Comparison of ENCODE assay signal across 28 cellular contexts in genomic region chr6:167734662-167735497, GRCh38.
DNase-seq lines count a peak whose midpoint lies in the region; ATAC-seq, FAIRE-seq and TF ChIP-seq lines count a peak whose summit lies in the region.
"Had no signal": no experiment of that assay in that cellular context is flagged by ENCODE, and none has a peak within 500 bp of the region (broad histone marks: within the 10 kb centered on the region; RNA-seq: fewer than 3 reads in every experiment).

No MANE protein-coding gene starts in this region.

- H3K9me3 ChIP-seq in K562 (replicated peaks; ENCODE audit: control insufficient read depth, insufficient read depth, low read depth, low read length), result no peaks in the 10 kb centered on the region
- H3K9me3 ChIP-seq in lower lobe of right lung, result no peaks in the 10 kb centered on the region
- H3K9me3 ChIP-seq: colonic mucosa had no signal

- H3K4me2 ChIP-seq in K562 (ENCODE audit: insufficient read depth, low read length), result no peak overlapping the region

- no peak overlapping the region for H3K27ac Mint-ChIP-seq in type B pancreatic cell
- H3K27ac Mint-ChIP-seq in stimulated activated effector memory CD8-positive, alpha-beta T cell treated with anti-CD3 and anti-CD28 coated beads, Interleukin-12 subunit alpha, Interleukin-12 subunit beta, amount 100 ng/mL, for 72 hours, result no peak overlapping the region
- H3K27ac Mint-ChIP-seq: activated B cell treated with CpG ODN at 0.5 μM for 24 hours; activated CD4-positive, alpha-beta memory T cell treated with anti-CD3 and anti-CD28 coated beads for 36 hours; activated T-helper 17 cell treated with anti-CD3 and anti-CD28 coated beads, Interleukin-2, amount 50 U/mL, for 72 hours; CD4-positive, alpha-beta T cell; effector memory CD8-positive, alpha-beta T cell; memory B cell had no signal

- TF ChIP-seq EP300 in K562 (IDR thresholded peaks at IDR 0.05; ENCODE audit: low read length), result no peak

- no peak overlapping the region for H3K4me3 ChIP-seq in K562
- no peak overlapping the region for H3K4me3 ChIP-seq in lower lobe of right lung
- H3K4me3 ChIP-seq: colonic mucosa had no signal

- peaks cover 3% of the 10 kb centered on the region for H3K36me3 Mint-ChIP-seq in type B pancreatic cell
- H3K36me3 Mint-ChIP-seq in stimulated activated effector memory CD8-positive, alpha-beta T cell treated with anti-CD3 and anti-CD28 coated beads, Interleukin-12 subunit alpha, Interleukin-12 subunit beta, amount 100 ng/mL, for 72 hours, result no peaks in the 10 kb centered on the region
- H3K36me3 Mint-ChIP-seq: activated CD4-positive, alpha-beta memory T cell treated with anti-CD3 and anti-CD28 coated beads for 36 hours had no signal

- no peaks in the 10 kb centered on the region for H3K79me2 ChIP-seq in K562 (ENCODE audit: control insufficient read depth, insufficient read depth, low read length)

- no peaks in the 10 kb centered on the region; the same call in 1 of the 2 replicates for H4K20me1 ChIP-seq in K562 (replicated peaks; ENCODE audit: control insufficient read depth, insufficient read depth, low read length)

- in situ Hi-C loops in K562 (cut with MboI), result no loop called here

- no peak for TF ChIP-seq RAD21 in K562 (CRISPR knock-in tag; conservative IDR thresholded peaks at IDR 0.05 in 1 of 2, IDR thresholded peaks at IDR 0.05 in 1 of 2)

- H3K4me1 Mint-ChIP-seq in type B pancreatic cell (ENCODE audit: unreplicated experiment), result peaks cover 12% of the 10 kb centered on the region
- no peaks in the 10 kb centered on the region for H3K4me1 Mint-ChIP-seq in stimulated activated effector memory CD8-positive, alpha-beta T cell treated with anti-CD3 and anti-CD28 coated beads, Interleukin-12 subunit alpha, Interleukin-12 subunit beta, amount 100 ng/mL, for 72 hours
- H3K4me1 Mint-ChIP-seq: activated T-helper 17 cell treated with anti-CD3 and anti-CD28 coated beads, Interleukin-2, amount 50 U/mL, for 72 hours had no signal

- no TSS peak for BruUV-seq in K562 (replicated peaks; lab: Mats Ljungman, UMichigan)

- CTCF ChIA-PET in K562 (lab: Yijun Ruan, JAX; ENCODE audit: low intra/inter-chr PET ratio), result no interaction called here

- TF ChIP-seq POLR2A in K562 (conservative IDR thresholded peaks at IDR 0.05), result no peak

- peaks cover 13% of the 10 kb centered on the region for H3K27me3 Mint-ChIP-seq in type B pancreatic cell

- no peaks in the 10 kb centered on the region for H3K36me3 ChIP-seq in K562 (ENCODE audit: control insufficient read depth, insufficient read depth, low read length)
- no peaks in the 10 kb centered on the region for H3K36me3 ChIP-seq in lower lobe of right lung
- H3K36me3 ChIP-seq: colonic mucosa had no signal

- WGBS in K562 (ENCODE audit: insufficient coverage, low coverage, missing lambda C conversion rate), result 3% methylated on average over 11 of the region's 29 CpGs

- no peak overlapping the region for H3K9ac ChIP-seq in K562 (ENCODE audit: insufficient read depth in 1 of 2, low read depth in 2 of 2, low read length in 2 of 2)

- no peak for FAIRE-seq in K562 (lab: Jason Lieb, UNC)

- POLR2A ChIA-PET in K562 (lab: Yijun Ruan, JAX), result interaction anchor here (1.5 kb wide), 1 partner anchor 8 kb away, joined by 3 read pairs; no protein-coding TSS in a partner anchor

- intact Hi-C loops in K562 (cut with micrococcal nuclease), result no loop called here
- intact Hi-C loops in lower lobe of right lung (cut with DNase I), result no loop called here

- DNase-seq in K562 (ENCODE audit: extremely low read depth in 1 of 4, low spot score in 3 of 4) (no peak), lower lobe of right lung (no peak), type B pancreatic cell (ENCODE audit: extremely low spot score, unreplicated experiment) (peak; percentile 63), NCI-H1436 treated with DMSO at 0.1 percent for 48 hours (lab: John Stamatoyannopoulos, UW) (no peak)
- DNase-seq in activated CD4-positive, alpha-beta T cell treated with anti-CD3 and anti-CD28 coated beads, Interleukin-2, amount 50 U/mL, for 48 hours, result no peak
- DNase-seq in stimulated activated effector memory CD8-positive, alpha-beta T cell treated with anti-CD3 and anti-CD28 coated beads, Interleukin-12 subunit alpha, Interleukin-12 subunit beta, amount 100 ng/mL, for 72 hours (ENCODE audit: low spot score in 2 of 2), result no peak
- DNase-seq: activated B cell treated with CpG ODN at 0.5 μM for 24 hours; activated CD4-positive, alpha-beta memory T cell treated with anti-CD3 and anti-CD28 coated beads for 36 hours; activated naive CD4-positive, alpha-beta T cell treated with anti-CD3 and anti-CD28 coated beads, Interleukin-2, amount 50 U/mL, for 16 hours; amniotic stem cell; CD4-positive, alpha-beta T cell; colonic mucosa; DMS 273 treated with DMSO at 0.1 percent for 48 hours; effector memory CD8-positive, alpha-beta T cell; EL; foreskin fibroblast; GOT3; IMR-90; NCI-H1105; NCI-H2029; NCI-H226; NCI-H748 treated with DMSO at 0.1 percent for 48 hours; stimulated activated CD4-positive, alpha-beta T cell treated with anti-CD3 and anti-CD28 coated beads, Interleukin-15, amount 100 ng/mL, for 24 hours; stimulated activated naive CD4-positive, alpha-beta T cell treated with Interleukin-2 at 50 U/mL for 16 hours; T-helper 1 cell had no signal

- H3K4me3 Mint-ChIP-seq in type B pancreatic cell, result no peak overlapping the region
- no peak overlapping the region for H3K4me3 Mint-ChIP-seq in stimulated activated effector memory CD8-positive, alpha-beta T cell treated with anti-CD3 and anti-CD28 coated beads, Interleukin-12 subunit alpha, Interleukin-12 subunit beta, amount 100 ng/mL, for 72 hours
- H3K4me3 Mint-ChIP-seq: activated B cell treated with CpG ODN at 0.5 μM for 24 hours; activated CD4-positive, alpha-beta memory T cell treated with anti-CD3 and anti-CD28 coated beads for 36 hours; activated T-helper 17 cell treated with anti-CD3 and anti-CD28 coated beads, Interleukin-2, amount 50 U/mL, for 72 hours; CD4-positive, alpha-beta T cell; effector memory CD8-positive, alpha-beta T cell; memory B cell had no signal

- TF ChIP-seq CTCF in K562 (IDR thresholded peaks at IDR 0.05 in 2 of 3, conservative IDR thresholded peaks at IDR 0.05 in 1 of 3; ENCODE audit: insufficient read depth in 2 of 3, low read depth in 1 of 3, low read length in 3 of 3), result no peak
- TF ChIP-seq CTCF in lower lobe of right lung (IDR thresholded peaks at IDR 0.05), result no peak
- TF ChIP-seq CTCF in type B pancreatic cell (conservative IDR thresholded peaks at IDR 0.05), result no peak

- H3K4me1 ChIP-seq in K562 (replicated peaks in 1 of 2; ENCODE audit: control insufficient read depth in 2 of 2, insufficient read depth in 2 of 2, low read length in 2 of 2), result peaks cover 0 to 6% of the 10 kb centered on the region in 2 experiments; a peak in 2 of 5 replicates
- peaks cover 16% of the 10 kb centered on the region for H3K4me1 ChIP-seq in lower lobe of right lung
- H3K4me1 ChIP-seq: colonic mucosa had no signal

- H3K27ac ChIP-seq in K562 (ENCODE audit: extremely low read depth, low read depth, low read length) (no peak overlapping the region), lower lobe of right lung (peak overlapping the region; percentile 25)
- H3K27ac ChIP-seq: colonic mucosa had no signal

- no peak overlapping the region for H2AFZ ChIP-seq in K562 (ENCODE audit: low read depth, low read length)

- peaks cover 38 to 82% of the 10 kb centered on the region in 2 experiments; a peak in 4 of 5 replicates for H3K27me3 ChIP-seq in K562 (ENCODE audit: control insufficient read depth in 2 of 2, insufficient read depth in 2 of 2, low read length in 2 of 2)
- H3K27me3 ChIP-seq in lower lobe of right lung (ENCODE audit: low read depth), result no peaks in the 10 kb centered on the region
- H3K27me3 ChIP-seq: colonic mucosa had no signal

- H3K9me1 ChIP-seq in K562 (ENCODE audit: control insufficient read depth, insufficient read depth, low read length), result no peaks in the 10 kb centered on the region

- peak; percentile 16 for ATAC-seq in GM18907 (IDR thresholded peaks at IDR 0.05; ENCODE audit: unreplicated experiment)
- ATAC-seq in K562, result no peak
- no peak for ATAC-seq in lower lobe of right lung
- ATAC-seq in stimulated activated effector memory CD8-positive, alpha-beta T cell treated with anti-CD3 and anti-CD28 coated beads, Interleukin-12 subunit alpha, Interleukin-12 subunit beta, amount 100 ng/mL, for 72 hours, result no peak
- ATAC-seq: activated T-helper 17 cell treated with anti-CD3 and anti-CD28 coated beads, Interleukin-2, amount 50 U/mL, for 72 hours; effector memory CD8-positive, alpha-beta T cell had no signal

- peaks cover 6% of the 10 kb centered on the region for H3K9me3 Mint-ChIP-seq in type B pancreatic cell
- peaks cover 7% of the 10 kb centered on the region for H3K9me3 Mint-ChIP-seq in stimulated activated effector memory CD8-positive, alpha-beta T cell treated with anti-CD3 and anti-CD28 coated beads, Interleukin-12 subunit alpha, Interleukin-12 subunit beta, amount 100 ng/mL, for 72 hours
- H3K9me3 Mint-ChIP-seq: activated B cell treated with CpG ODN at 0.5 μM for 24 hours; activated T-helper 17 cell treated with anti-CD3 and anti-CD28 coated beads, Interleukin-2, amount 50 U/mL, for 72 hours had no signal

TF ChIP-seq in K562, 482 proteins besides CTCF, POLR2A, EP300 and RAD21:
- 0 out of 2 replicates have a peak, but pooled peaks have one; percentile 11 for TF ChIP-seq ESRRA (IDR thresholded peaks at IDR 0.05; ENCODE audit: borderline replicate concordance, low read depth)
- 0 out of 2 replicates have a peak, but pooled peaks have one; percentile 36 for TF ChIP-seq NR2C2 (CRISPR knock-in tag; IDR thresholded peaks at IDR 0.05)
- TF ChIP-seq NR2C2 (tag; IDR thresholded peaks at IDR 0.05), result 0 out of 2 replicates have a peak, but pooled peaks have one; percentile 11
- peak; percentile 19 for TF ChIP-seq RBM25 (IDR thresholded peaks at IDR 0.05; ENCODE audit: low read depth, low read length, severe bottlenecking)
- TF ChIP-seq MTA3 (IDR thresholded peaks at IDR 0.05; ENCODE audit: borderline replicate concordance), result no peak
- TF ChIP-seq ZBTB33 (CRISPR knock-in tag; IDR thresholded peaks at IDR 0.05), result peak; percentile 93
